In genomic region chr11:63813035-63813562, GRCh38 we compare ENCODE assay signal across 8 cellular contexts. TPM values are rescaled to one million over a fixed set of nuclear protein-coding genes. Genes with fewer than 3 reads are reported as not detected.
DNase-seq lines count a peak whose midpoint lies in the region; ATAC-seq and TF ChIP-seq lines count a peak whose summit lies in the region.

Gene SPINDOC (plus strand): TSS chr11:63813456. CDS start chr11:63813687, 231 bp downstream.

- TF ChIP-seq RAD21 in Ishikawa (IDR thresholded peaks at IDR 0.05; ENCODE audit: low read depth): no peak

- H3K27ac Mint-ChIP-seq in activated T-helper 2 cell treated with anti-CD3 and anti-CD28 coated beads, Interferon-gamma antibody, Interleukin-2, Interleukin-4, amounts not matched to agents 10 μg/mL and 5 μg/mL and 100 μg/mL, durations not matched to agents 14 hours and 24 hours and 36 hours: peak within 1 kb of the TSS; percentile 60
- H3K27ac Mint-ChIP-seq in naive thymus-derived CD8-positive, alpha-beta T cell: peak within 1 kb of the TSS in 8 of 10 donors; percentile 10 to 79 (median 60)

- POLR2A ChIA-PET in naive thymus-derived CD8-positive, alpha-beta T cell (lab: Charles Lee): interaction anchor here (0.7 kb wide), 1 partner anchor 44 kb away, joined by 4 read pairs; the partner anchor contains the start of gene ZFTA

- no peaks in the 10 kb centered on the region for H3K9me3 Mint-ChIP-seq in activated T-helper 2 cell treated with anti-CD3 and anti-CD28 coated beads, Interferon-gamma antibody, Interleukin-2, Interleukin-4, amounts not matched to agents 10 μg/mL and 5 μg/mL and 100 μg/mL, durations not matched to agents 14 hours and 24 hours and 36 hours
- no peaks in the 10 kb centered on the region for H3K9me3 Mint-ChIP-seq in naive thymus-derived CD8-positive, alpha-beta T cell

- DNase-seq in DMS53 treated with DMSO at 0.1 percent for 48 hours (lab: John Stamatoyannopoulos, UW; ENCODE audit: unreplicated experiment): peak; percentile 48
- peak; percentile 86 for DNase-seq in RPMI8226
- peak; percentile 74 for DNase-seq in activated T-helper 2 cell treated with anti-CD3 and anti-CD28 coated beads, Interferon-gamma antibody, Interleukin-2, Interleukin-4, amounts not matched to agents 10 μg/mL and 5 μg/mL and 100 μg/mL, durations not matched to agents 14 hours and 24 hours and 36 hours (ENCODE audit: low spot score)
- peak; percentile 46 for DNase-seq in fibroblast of peridontal ligament (ENCODE audit: extremely low read depth)
- DNase-seq in naive thymus-derived CD8-positive, alpha-beta T cell: peak; percentile 22 to 75 (median 54)
- DNase-seq in stimulated activated naive CD4-positive, alpha-beta T cell (lab: John Stamatoyannopoulos, UW): peak in 5 of 6 experiments; percentile 25 to 54 (median 39)

- peak within 1 kb of the TSS; percentile 85 for H3K4me3 Mint-ChIP-seq in activated T-helper 2 cell treated with anti-CD3 and anti-CD28 coated beads, Interferon-gamma antibody, Interleukin-2, Interleukin-4, amounts not matched to agents 10 μg/mL and 5 μg/mL and 100 μg/mL, durations not matched to agents 14 hours and 24 hours and 36 hours (ENCODE audit: low read depth)
- peak within 1 kb of the TSS; percentile 72 to 84 (median 81) for H3K4me3 Mint-ChIP-seq in naive thymus-derived CD8-positive, alpha-beta T cell

- peak; percentile 69 for ATAC-seq in GM21576 (IDR thresholded peaks at IDR 0.05; ENCODE audit: unreplicated experiment)
- ATAC-seq in naive thymus-derived CD8-positive, alpha-beta T cell: peak; percentile 86 to 91

- H3K36me3 Mint-ChIP-seq in activated T-helper 2 cell treated with anti-CD3 and anti-CD28 coated beads, Interferon-gamma antibody, Interleukin-2, Interleukin-4, amounts not matched to agents 10 μg/mL and 5 μg/mL and 100 μg/mL, durations not matched to agents 14 hours and 24 hours and 36 hours (ENCODE audit: low read depth): peaks cover 31% of the 10 kb centered on the region
- H3K36me3 Mint-ChIP-seq in naive thymus-derived CD8-positive, alpha-beta T cell: peaks cover 0 to 14% (median 0%) of the 10 kb centered on the region in 3 donors

- intact Hi-C loops in activated T-helper 2 cell treated with anti-CD3 and anti-CD28 coated beads, Interferon-gamma antibody, Interleukin-2, Interleukin-4, amounts not matched to agents 10 μg/mL and 5 μg/mL and 100 μg/mL, durations not matched to agents 14 hours and 24 hours and 36 hours (cut with micrococcal nuclease): loop anchor here (5.0 kb wide), 1 partner anchor 46 kb away; the partner anchor contains the start of gene ZFTA

- peaks cover 18% of the 10 kb centered on the region for H3K4me1 Mint-ChIP-seq in activated T-helper 2 cell treated with anti-CD3 and anti-CD28 coated beads, Interferon-gamma antibody, Interleukin-2, Interleukin-4, amounts not matched to agents 10 μg/mL and 5 μg/mL and 100 μg/mL, durations not matched to agents 14 hours and 24 hours and 36 hours (ENCODE audit: low read depth)
- H3K4me1 Mint-ChIP-seq in naive thymus-derived CD8-positive, alpha-beta T cell: peaks cover 9 to 28% (median 21%) of the 10 kb centered on the region in 4 donors

- TF ChIP-seq EP300 in Ishikawa (IDR thresholded peaks at IDR 0.05; ENCODE audit: borderline replicate concordance): no peak

- no peaks in the 10 kb centered on the region for H3K27me3 Mint-ChIP-seq in activated T-helper 2 cell treated with anti-CD3 and anti-CD28 coated beads, Interferon-gamma antibody, Interleukin-2, Interleukin-4, amounts not matched to agents 10 μg/mL and 5 μg/mL and 100 μg/mL, durations not matched to agents 14 hours and 24 hours and 36 hours (ENCODE audit: low read depth)
- H3K27me3 Mint-ChIP-seq in naive thymus-derived CD8-positive, alpha-beta T cell: no peaks in the 10 kb centered on the region

TF ChIP-seq in Ishikawa, 13 proteins besides CTCF, POLR2A, EP300 and RAD21:
- peak; percentile 33 for TF ChIP-seq USF1 (IDR thresholded peaks at IDR 0.05)
- TF ChIP-seq FOXM1 (IDR thresholded peaks at IDR 0.05; ENCODE audit: borderline replicate concordance, low read depth): no peak
- no peak for TF ChIP-seq TAF1 (IDR thresholded peaks at IDR 0.05; ENCODE audit: low read depth)
- peak; percentile 21; the same call in 1 of the 2 replicates for TF ChIP-seq TCF12 (IDR thresholded peaks at IDR 0.05; ENCODE audit: low read depth)
- TF ChIP-seq MAX (IDR thresholded peaks at IDR 0.05): peak; percentile 53

RNA-seq across cellular contexts. Expression of gene SPINDOC, which starts in this region (rescaled TPM):
- 67.0 and 69.2 TPM in 2 replicates for total RNA-seq in activated T-helper 2 cell treated with anti-CD3 and anti-CD28 coated beads, Interferon-gamma antibody, Interleukin-2, Interleukin-4, amounts not matched to agents 10 μg/mL and 5 μg/mL and 100 μg/mL, durations not matched to agents 14 hours and 24 hours and 36 hours
- total RNA-seq in naive thymus-derived CD8-positive, alpha-beta T cell: 10 to 100 TPM; 11.0 to 13.0 TPM
- under 1 TPM; 0.47 to 0.66 (median 0.49) TPM for polyA plus RNA-seq in naive thymus-derived CD8-positive, alpha-beta T cell

Comparison
In these comparisons a context has a peak if more than half of its experiments do, and no peak if none do; other contexts are left out.
1. Peak in every context shown above with its lines: DNase-seq and ATAC-seq.